Comparison of ENCODE assay signal across 1 cellular context in genomic region chr16:30380072-30380471, GRCh38.
TF ChIP-seq lines count a peak whose summit lies in the region.

No MANE protein-coding gene starts in this region.

TF ChIP-seq in HepG2, 621 proteins besides CTCF, POLR2A, EP300 and RAD21:
- no peak for TF ChIP-seq ZNF317 (CRISPR knock-in tag; IDR thresholded peaks at IDR 0.05)
- TF ChIP-seq BRF2 (CRISPR knock-in tag; IDR thresholded peaks at IDR 0.05) = no peak
- 0 out of 2 replicates have a peak, but pooled peaks have one; percentile 44 for TF ChIP-seq FOXM1 (CRISPR knock-in tag; IDR thresholded peaks at IDR 0.05)
- peak; percentile 67; the same call in 1 of the 2 replicates for TF ChIP-seq ZNF121 (CRISPR knock-in tag; IDR thresholded peaks at IDR 0.05)
